ENCODE assay signal across 9 cellular contexts in the genomic region with DNA sequence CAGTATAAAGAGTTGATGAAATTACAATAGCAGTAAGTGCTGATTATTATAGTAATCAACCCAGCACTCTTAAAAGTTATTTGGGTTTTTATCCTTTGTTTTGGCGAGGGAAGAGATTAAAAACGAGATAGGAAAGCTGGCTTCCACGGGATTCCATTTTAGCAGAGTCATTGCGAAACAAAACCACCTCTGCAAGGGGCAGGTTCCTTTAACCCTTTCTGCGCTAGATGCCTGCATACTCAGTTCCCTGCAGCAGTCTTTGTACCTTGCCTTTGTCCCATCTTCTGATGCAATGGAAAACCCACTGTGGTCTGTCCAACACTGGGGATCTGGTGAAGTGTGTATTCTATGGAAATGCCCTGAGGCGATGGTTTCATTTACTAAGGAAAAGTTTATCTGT. TPM values are rescaled to one million over a fixed set of nuclear protein-coding genes. Genes with fewer than 3 reads are reported as not detected.
DNase-seq lines count a peak whose midpoint lies in the region; ATAC-seq and TF ChIP-seq lines count a peak whose summit lies in the region.
"Had no signal": no experiment of that assay in that cellular context is flagged by ENCODE, and none has a peak within 500 bp of the region (broad histone marks: within the 10 kb centered on the region; RNA-seq: fewer than 3 reads in every experiment).

No MANE protein-coding gene starts in this region.

- no peaks in the 10 kb centered on the region for H3K27me3 Mint-ChIP-seq in stimulated activated naive CD8-positive, alpha-beta T cell treated with anti-CD3 and anti-CD28 coated beads, Interleukin-15, amount 100 ng/mL, for 72 hours
- no peaks in the 10 kb centered on the region for H3K27me3 Mint-ChIP-seq in activated CD8-positive, alpha-beta T cell treated with anti-CD3 and anti-CD28 coated beads, Interleukin-2, amount 10 ng/mL, durations not matched to agents 7 days and 5 days (ENCODE audit: low read depth)

- TF ChIP-seq CTCF in upper lobe of right lung (IDR thresholded peaks at IDR 0.05), result no peak

- H3K4me3 ChIP-seq in upper lobe of right lung, result peak overlapping the region; percentile 8

- peak overlapping the region in 1 of 2 donors; percentile 83 for H3K4me3 Mint-ChIP-seq in stimulated activated naive CD8-positive, alpha-beta T cell treated with anti-CD3 and anti-CD28 coated beads, Interleukin-15, amount 100 ng/mL, for 72 hours
- no peak overlapping the region for H3K4me3 Mint-ChIP-seq in activated CD8-positive, alpha-beta T cell treated with anti-CD3 and anti-CD28 coated beads, Interleukin-2, amount 10 ng/mL, durations not matched to agents 7 days and 5 days

- H3K4me1 ChIP-seq in upper lobe of right lung, result peaks cover 50% of the 10 kb centered on the region

- H3K9me3 ChIP-seq in upper lobe of right lung, result no peaks in the 10 kb centered on the region

- no peaks in the 10 kb centered on the region for H3K27me3 ChIP-seq in upper lobe of right lung

- intact Hi-C loops in upper lobe of right lung (cut with DNase I), result no loop called here

- peaks cover 52% of the 10 kb centered on the region for H3K4me1 Mint-ChIP-seq in stimulated activated naive CD8-positive, alpha-beta T cell treated with anti-CD3 and anti-CD28 coated beads, Interleukin-15, amount 100 ng/mL, for 72 hours
- H3K4me1 Mint-ChIP-seq in activated CD8-positive, alpha-beta T cell treated with anti-CD3 and anti-CD28 coated beads, Interleukin-2, amount 10 ng/mL, durations not matched to agents 7 days and 5 days (ENCODE audit: low read depth), result peaks cover 31% of the 10 kb centered on the region

- H3K27ac ChIP-seq in upper lobe of right lung, result no peak overlapping the region

- peaks cover 3% of the 10 kb centered on the region for H3K36me3 Mint-ChIP-seq in activated CD8-positive, alpha-beta T cell treated with anti-CD3 and anti-CD28 coated beads, Interleukin-2, amount 10 ng/mL, durations not matched to agents 7 days and 5 days (ENCODE audit: low read depth)

- CTCF ChIA-PET in activated CD8-positive, alpha-beta T cell treated with anti-CD3 and anti-CD28 coated beads, Interleukin-2, amount 10 ng/mL, durations not matched to agents 7 days and 5 days (lab: Charles Lee), result interaction anchor here (0.7 to 11.8 kb wide), 5 partner anchors 16 to 562 kb away, joined by 3 to 174 read pairs (median 5); no protein-coding TSS in a partner anchor

- H3K27ac Mint-ChIP-seq in stimulated activated naive CD8-positive, alpha-beta T cell treated with anti-CD3 and anti-CD28 coated beads, Interleukin-15, amount 100 ng/mL, for 72 hours, result no peak overlapping the region
- no peak overlapping the region for H3K27ac Mint-ChIP-seq in activated CD8-positive, alpha-beta T cell treated with anti-CD3 and anti-CD28 coated beads, Interleukin-2, amount 10 ng/mL, durations not matched to agents 7 days and 5 days

- no peaks in the 10 kb centered on the region for H3K9me3 Mint-ChIP-seq in stimulated activated naive CD8-positive, alpha-beta T cell treated with anti-CD3 and anti-CD28 coated beads, Interleukin-15, amount 100 ng/mL, for 72 hours
- no peaks in the 10 kb centered on the region for H3K9me3 Mint-ChIP-seq in activated CD8-positive, alpha-beta T cell treated with anti-CD3 and anti-CD28 coated beads, Interleukin-2, amount 10 ng/mL, durations not matched to agents 7 days and 5 days (ENCODE audit: insufficient read depth)

- DNase-seq in stimulated activated naive CD8-positive, alpha-beta T cell treated with anti-CD3 and anti-CD28 coated beads, Interleukin-15, Interleukin-2, amounts not matched to agents 100 U/mL and 50 U/mL, for 24 hours, result peak; percentile 45
- DNase-seq in stimulated activated naive CD8-positive, alpha-beta T cell treated with anti-CD3 and anti-CD28 coated beads, Interleukin-15, amount 100 ng/mL, for 72 hours, result no peak
- DNase-seq in activated CD8-positive, alpha-beta T cell treated with anti-CD3 and anti-CD28 coated beads, Interleukin-2, amount 10 ng/mL, durations not matched to agents 7 days and 5 days, result peak; percentile 17
- DNase-seq in islet precursor cell, result peak; percentile 92
- no peak for DNase-seq in upper lobe of right lung
- no peak for DNase-seq in anterior cingulate cortex (lab: John Stamatoyannopoulos, UW)
- no peak for DNase-seq in NK-92 treated with Interleukin-12 subunit alpha and Interleukin-12 subunit beta, amount 100 ng/mL, for 24 hours (lab: John Stamatoyannopoulos, UW)
- no peak for DNase-seq in activated effector memory CD4-positive, alpha-beta T cell treated with anti-CD3 and anti-CD28 coated beads, Interleukin-2, amount 50 U/mL, for 16 hours
- DNase-seq: cortex of kidney had no signal

- ATAC-seq in stimulated activated naive CD8-positive, alpha-beta T cell treated with anti-CD3 and anti-CD28 coated beads, Interleukin-15, Interleukin-2, amounts not matched to agents 100 U/mL and 50 U/mL, for 24 hours, result no peak
- no peak for ATAC-seq in stimulated activated naive CD8-positive, alpha-beta T cell treated with anti-CD3 and anti-CD28 coated beads, Interleukin-15, amount 100 ng/mL, for 72 hours
- ATAC-seq in activated CD8-positive, alpha-beta T cell treated with anti-CD3 and anti-CD28 coated beads, Interleukin-2, amount 10 ng/mL, durations not matched to agents 7 days and 5 days, result no peak
- no peak for ATAC-seq in upper lobe of right lung

- H3K36me3 ChIP-seq in upper lobe of right lung, result peaks cover 15% of the 10 kb centered on the region

- POLR2A ChIA-PET in activated CD8-positive, alpha-beta T cell treated with anti-CD3 and anti-CD28 coated beads, Interleukin-2, amount 10 ng/mL, durations not matched to agents 7 days and 5 days (lab: Charles Lee), result interaction anchor here (1.2 kb wide), 1 partner anchor 84 kb away, joined by 4 read pairs; no protein-coding TSS in a partner anchor

RNA-seq across cellular contexts. Expression of a gene that starts 2.7 kb away (rescaled TPM):
- 10 to 100 TPM; 32.5 to 34.9 TPM for total RNA-seq in activated CD8-positive, alpha-beta T cell treated with anti-CD3 and anti-CD28 coated beads, Interleukin-2, amount 10 ng/mL, durations not matched to agents 7 days and 5 days
- total RNA-seq in upper lobe of right lung, result 101 TPM

Comparison
In these comparisons a context has a peak if more than half of its experiments do, and no peak if none do; other contexts are left out.
1. DNase-seq: peak in stimulated activated naive CD8-positive, alpha-beta T cell treated with anti-CD3 and anti-CD28 coated beads, Interleukin-15, Interleukin-2, amounts not matched to agents 100 U/mL and 50 U/mL, for 24 hours (single experiment), activated CD8-positive, alpha-beta T cell treated with anti-CD3 and anti-CD28 coated beads, Interleukin-2, amount 10 ng/mL, durations not matched to agents 7 days and 5 days (single experiment) and islet precursor cell (single experiment); none in stimulated activated naive CD8-positive, alpha-beta T cell treated with anti-CD3 and anti-CD28 coated beads, Interleukin-15, amount 100 ng/mL, for 72 hours (0 of 2), upper lobe of right lung (single experiment), anterior cingulate cortex (0 of 58), NK-92 treated with Interleukin-12 subunit alpha and Interleukin-12 subunit beta, amount 100 ng/mL, for 24 hours (single experiment) and activated effector memory CD4-positive, alpha-beta T cell treated with anti-CD3 and anti-CD28 coated beads, Interleukin-2, amount 50 U/mL, for 16 hours (single experiment).